In genomic region chr1:27336756-27337155, GRCh38 we compare ENCODE assay signal across 23 cellular contexts. TPM values are rescaled to one million over a fixed set of nuclear protein-coding genes. Genes with fewer than 3 reads are reported as not detected.
DNase-seq lines count a peak whose midpoint lies in the region; ATAC-seq and TF ChIP-seq lines count a peak whose summit lies in the region.
"Had no signal": no experiment of that assay in that cellular context is flagged by ENCODE, and none has a peak within 500 bp of the region (broad histone marks: within the 10 kb centered on the region; RNA-seq: fewer than 3 reads in every experiment).

No MANE protein-coding gene starts in this region.

- H3K36me3 ChIP-seq in IMR-90 (ENCODE audit: control insufficient read depth, insufficient read depth, low read length) (peaks cover 43% of the 10 kb centered on the region), neural progenitor cell (no peaks in the 10 kb centered on the region), SJCRH30 (peaks cover 17% of the 10 kb centered on the region)

- no peak overlapping the region for H3K14ac ChIP-seq in IMR-90 (replicated peaks; ENCODE audit: low read depth, low read length)

- peaks cover 0 to 10% of the 10 kb centered on the region in 2 experiments; a peak in 2 of 4 replicates for H3K79me1 ChIP-seq in IMR-90 (ENCODE audit: low read depth in 1 of 2, low read length in 2 of 2)

- H3K9ac ChIP-seq in IMR-90 (ENCODE audit: low read depth, low read length) (no peak overlapping the region), neural progenitor cell (no peak overlapping the region)
- H3K9ac ChIP-seq: KMS-11 had no signal

- no peak overlapping the region for H2BK15ac ChIP-seq in IMR-90 (ENCODE audit: low read depth, low read length)

- H3K27me3 ChIP-seq in IMR-90 (ENCODE audit: control insufficient read depth, insufficient read depth, low read length) (no peaks in the 10 kb centered on the region), neural progenitor cell (no peaks in the 10 kb centered on the region), SJCRH30 (no peaks in the 10 kb centered on the region)

- no peak overlapping the region for H2BK20ac ChIP-seq in IMR-90 (ENCODE audit: low read depth, low read length)

- no peak overlapping the region for H3K18ac ChIP-seq in IMR-90 (ENCODE audit: low read depth, low read length)

- no peak overlapping the region for H4K8ac ChIP-seq in IMR-90 (ENCODE audit: low read depth in 2 of 2, low read length in 2 of 2)

- H3K9me3 ChIP-seq in IMR-90 (ENCODE audit: control insufficient read depth, insufficient read depth, low read length) (no peaks in the 10 kb centered on the region), neural progenitor cell (ENCODE audit: low read depth) (no peaks in the 10 kb centered on the region), SJCRH30 (replicated peaks) (no peaks in the 10 kb centered on the region)
- H3K9me3 ChIP-seq: A549 had no signal

- H3K27me3 Mint-ChIP-seq in effector memory CD8-positive, alpha-beta T cell: no peaks in the 10 kb centered on the region
- peaks cover 9% of the 10 kb centered on the region for H3K27me3 Mint-ChIP-seq in neural progenitor cell (ENCODE audit: insufficient read depth, low read depth)

- H3K9me3 Mint-ChIP-seq in effector memory CD8-positive, alpha-beta T cell: no peaks in the 10 kb centered on the region
- no peaks in the 10 kb centered on the region for H3K9me3 Mint-ChIP-seq in neural progenitor cell
- H3K9me3 Mint-ChIP-seq: CD8-positive, alpha-beta T cell had no signal

- CTCF ChIA-PET in IMR-90 (lab: Yijun Ruan, JAX): no interaction called here

- ATAC-seq in IMR-90 (ENCODE audit: low read depth): no peak
- no peak for ATAC-seq in effector memory CD8-positive, alpha-beta T cell (replicated peaks)
- ATAC-seq: A549; CD8-positive, alpha-beta T cell had no signal

- no peak overlapping the region for H3K56ac ChIP-seq in IMR-90 (ENCODE audit: extremely low read depth, insufficient read depth, low read length)

- H3K4ac ChIP-seq in IMR-90 (ENCODE audit: low read depth, low read length): no peak overlapping the region

- H3K79me2 ChIP-seq in neural progenitor cell (ENCODE audit: low read depth): no peaks in the 10 kb centered on the region

- no peak for TF ChIP-seq RAD21 in IMR-90 (IDR thresholded peaks at IDR 0.05; ENCODE audit: low read length)

- H2AK5ac ChIP-seq in IMR-90 (ENCODE audit: low read depth, low read length): no peak overlapping the region

- no peak overlapping the region for H3K4me3 ChIP-seq in IMR-90 (ENCODE audit: insufficient read depth, low read depth, low read length)
- no peak overlapping the region for H3K4me3 ChIP-seq in neural progenitor cell
- no peak overlapping the region for H3K4me3 ChIP-seq in SJCRH30
- H3K4me3 ChIP-seq: A549 had no signal

- peaks cover 17% of the 10 kb centered on the region for H3K36me3 Mint-ChIP-seq in effector memory CD8-positive, alpha-beta T cell (ENCODE audit: insufficient read depth)
- peaks cover 12% of the 10 kb centered on the region for H3K36me3 Mint-ChIP-seq in neural progenitor cell

- WGBS in IMR-90 (ENCODE audit: extremely low coverage in 2 of 2, insufficient read length in 1 of 2), 2 experiments: no CpG with 5 or more reads among the region's 5 CpGs

- POLR2A ChIA-PET in IMR-90 (lab: Charles Lee; ENCODE audit: unreplicated experiment): no interaction called here

- no peak overlapping the region for H4K5ac ChIP-seq in IMR-90 (ENCODE audit: low read depth, low read length)

- H2AFZ ChIP-seq in IMR-90 (replicated peaks; ENCODE audit: low read length, poor library complexity): peak overlapping the region; percentile 33
- H2AFZ ChIP-seq in neural progenitor cell (replicated peaks): no peak overlapping the region

- peak overlapping the region; percentile 15 to 54 for H3K27ac Mint-ChIP-seq in effector memory CD8-positive, alpha-beta T cell
- peak overlapping the region; percentile 80 for H3K27ac Mint-ChIP-seq in neural progenitor cell
- H3K27ac Mint-ChIP-seq: CD8-positive, alpha-beta T cell had no signal

- H3K9me1 ChIP-seq in IMR-90 (ENCODE audit: insufficient read depth, low read length): peaks cover 7% of the 10 kb centered on the region; the same call in 1 of the 2 replicates

- intact Hi-C loops in IMR-90 (cut with micrococcal nuclease): no loop called here

- no peak overlapping the region for H3K23ac ChIP-seq in IMR-90 (ENCODE audit: low read depth, low read length)

- H3F3A ChIP-seq in neural progenitor cell (ENCODE audit: low read depth): peaks cover 40% of the 10 kb centered on the region

- peaks cover 38 to 40% of the 10 kb centered on the region in 2 donors for H3K4me1 Mint-ChIP-seq in effector memory CD8-positive, alpha-beta T cell (ENCODE audit: low read depth in 2 of 2)
- H3K4me1 Mint-ChIP-seq in neural progenitor cell: peaks cover 28% of the 10 kb centered on the region

- H2BK120ac ChIP-seq in IMR-90 (ENCODE audit: low read depth, low read length): no peak overlapping the region

- in situ Hi-C loops in IMR-90 (cut with MboI; ENCODE audit: low sequenced_read_pairs): no loop called here

- TF ChIP-seq CTCF in IMR-90 (conservative IDR thresholded peaks at IDR 0.05; ENCODE audit: low read depth, low read length) (no peak), neural progenitor cell (IDR thresholded peaks at IDR 0.05) (no peak)

- H2AK9ac ChIP-seq in IMR-90 (replicated peaks; ENCODE audit: low read depth, low read length, poor library complexity): peak overlapping the region; percentile 3

- H4K91ac ChIP-seq in IMR-90 (ENCODE audit: insufficient read depth, low read depth, low read length): no peak overlapping the region

- peaks cover 9% of the 10 kb centered on the region for H3K4me1 ChIP-seq in IMR-90 (ENCODE audit: control insufficient read depth, insufficient read depth, low read length)
- peaks cover 28% of the 10 kb centered on the region for H3K4me1 ChIP-seq in neural progenitor cell
- H3K4me1 ChIP-seq in SJCRH30: peaks cover 12% of the 10 kb centered on the region

- dilution Hi-C loops in IMR-90 (cut with HindIII; ENCODE audit: low sequenced_read_pairs, unreplicated experiment): no loop called here

- peaks cover 13% of the 10 kb centered on the region for H4K20me1 ChIP-seq in IMR-90 (ENCODE audit: insufficient read depth, low read length)
- no peaks in the 10 kb centered on the region for H4K20me1 ChIP-seq in neural progenitor cell (ENCODE audit: low read depth)

- H3K4me3 Mint-ChIP-seq in effector memory CD8-positive, alpha-beta T cell: no peak overlapping the region
- no peak overlapping the region for H3K4me3 Mint-ChIP-seq in neural progenitor cell
- H3K4me3 Mint-ChIP-seq: CD8-positive, alpha-beta T cell had no signal

- H3K27ac ChIP-seq in IMR-90 (ENCODE audit: insufficient read depth, low read length): no peak overlapping the region
- no peak overlapping the region for H3K27ac ChIP-seq in neural progenitor cell
- no peak overlapping the region for H3K27ac ChIP-seq in SJCRH30
- H3K27ac ChIP-seq: A549, KMS-11 had no signal

- DNase-seq in AG20443 (ENCODE audit: low spot score): peak; percentile 4
- no peak for DNase-seq in IMR-90
- DNase-seq in effector memory CD8-positive, alpha-beta T cell: no peak
- no peak for DNase-seq in neural progenitor cell (ENCODE audit: low spot score)
- DNase-seq in NOMO-1 (lab: John Stamatoyannopoulos, UW; ENCODE audit: unreplicated experiment in 2 of 2): no peak
- no peak for DNase-seq in hippocampal formation (lab: John Stamatoyannopoulos, UW)
- DNase-seq in SJCRH30: no peak
- DNase-seq: C1 segment of cervical spinal cord; CD8-positive, alpha-beta T cell; DMS 273 treated with DMSO at 0.1 percent for 48 hours; DMS79; EL; GDM1; GOT3; HCEC 1CT; MM.1S; NCI-H2029; NCI-H446 treated with DMSO at 0.1 percent for 48 hours; NCI-H526; RPMI8226; SHP77 had no signal

- no peak overlapping the region for H2BK5ac ChIP-seq in IMR-90 (ENCODE audit: low read depth, low read length, poor library complexity, severe bottlenecking)

- H3K4me2 ChIP-seq in IMR-90 (ENCODE audit: low read depth, low read length): no peak overlapping the region
- H3K4me2 ChIP-seq in neural progenitor cell: no peak overlapping the region
- H3K4me2 ChIP-seq: A549, KMS-11 had no signal

- TF ChIP-seq POLR2A in IMR-90 (IDR thresholded peaks at IDR 0.05; ENCODE audit: low read depth, low read length): no peak

- BruUV-seq in IMR-90 (replicated peaks; lab: Mats Ljungman, UMichigan): no TSS peak

TF ChIP-seq in IMR-90, 13 proteins besides CTCF, POLR2A, EP300 and RAD21 (continues in another document):
- no peak for TF ChIP-seq MAFK (IDR thresholded peaks at IDR 0.05; ENCODE audit: low read depth, low read length)

RNA-seq across cellular contexts. Expression of gene SYTL1, which starts 5.1 kb away (rescaled TPM):
- 0.18 and 0.28 TPM in 2 replicates for total RNA-seq in IMR-90 (2012; rRNA removed)
- 1.0 and 1.3 TPM in 2 replicates for polyA plus RNA-seq in IMR-90 (2012; rRNA removed)
- polyA plus RNA-seq in IMR-90 (2012; cell fraction: cytosol; rRNA removed): 0.24 and 1.0 TPM in 2 replicates
- 9.3 and 16.4 TPM in 2 replicates for polyA plus RNA-seq in IMR-90 (2012; cell fraction: nucleus; rRNA removed; ENCODE audit: low replicate concordance)
- 5.7 and 7.9 TPM in 2 replicates for total RNA-seq in neural progenitor cell (ENCODE audit: low replicate concordance)
- total RNA-seq in SJCRH30 (2014; rRNA removed; shearing (Covaris generic)): 0.20 and 0.47 TPM in 2 replicates

RNA-seq across cellular contexts. Expression of gene TMEM222, which starts 14.8 kb away (rescaled TPM):
- total RNA-seq in IMR-90 (2012; rRNA removed) (19.9 and 21.7 TPM in 2 replicates), neural progenitor cell (ENCODE audit: low replicate concordance) (7.4 and 28.7 TPM in 2 replicates)
- 54.1 and 56.4 TPM in 2 replicates for polyA plus RNA-seq in IMR-90 (2012; rRNA removed)
- polyA plus RNA-seq in IMR-90 (2012; cell fraction: cytosol; rRNA removed): 29.4 and 68.9 TPM in 2 replicates
- 44.0 and 87.8 TPM in 2 replicates for polyA plus RNA-seq in IMR-90 (2012; cell fraction: nucleus; rRNA removed; ENCODE audit: low replicate concordance)
- 26.0 and 26.1 TPM in 2 replicates for total RNA-seq in SJCRH30 (2014; rRNA removed; shearing (Covaris generic))

RNA-seq across cellular contexts. Expression of gene MAP3K6, which starts 30.0 kb away (rescaled TPM):
- total RNA-seq in IMR-90 (2012; rRNA removed): 4.8 and 5.3 TPM in 2 replicates
- polyA plus RNA-seq in IMR-90 (2012; rRNA removed): 15.9 and 17.3 TPM in 2 replicates
- polyA plus RNA-seq in IMR-90 (2012; cell fraction: cytosol; rRNA removed): 6.7 and 10.6 TPM in 2 replicates
- 53.8 and 151 TPM in 2 replicates for polyA plus RNA-seq in IMR-90 (2012; cell fraction: nucleus; rRNA removed; ENCODE audit: low replicate concordance)
- total RNA-seq in neural progenitor cell (ENCODE audit: low replicate concordance): 1.9 and 11.7 TPM in 2 replicates
- total RNA-seq in SJCRH30 (2014; rRNA removed; shearing (Covaris generic)): 8.2 and 10.0 TPM in 2 replicates

RNA-seq across cellular contexts. Expression of gene FCN3, which starts 37.9 kb away (rescaled TPM):
- not detected in 2 replicates for total RNA-seq in IMR-90 (2012; rRNA removed)
- not detected in 2 replicates for polyA plus RNA-seq in IMR-90 (2012; rRNA removed)
- polyA plus RNA-seq in IMR-90 (2012; cell fraction: cytosol; rRNA removed): not detected in 2 replicates
- not detected in 2 replicates for polyA plus RNA-seq in IMR-90 (2012; cell fraction: nucleus; rRNA removed; ENCODE audit: low replicate concordance)
- total RNA-seq in neural progenitor cell (ENCODE audit: low replicate concordance): not detected in 2 replicates
- not detected in 2 replicates for total RNA-seq in SJCRH30 (2014; rRNA removed; shearing (Covaris generic))
- total RNA-seq: CD8-positive, alpha-beta T cell had no signal
- polyA plus RNA-seq: A549 had no signal

RNA-seq across cellular contexts. Expression of gene CD164L2, which starts 46.4 kb away (rescaled TPM):
- total RNA-seq in IMR-90 (2012; rRNA removed) (not detected in 2 replicates), neural progenitor cell (ENCODE audit: low replicate concordance) (1.5 and 1.6 TPM in 2 replicates)
- not detected in 2 replicates for polyA plus RNA-seq in IMR-90 (2012; rRNA removed)
- not detected in 2 replicates for polyA plus RNA-seq in IMR-90 (2012; cell fraction: cytosol; rRNA removed)
- polyA plus RNA-seq in IMR-90 (2012; cell fraction: nucleus; rRNA removed; ENCODE audit: low replicate concordance): 0.04 TPM in 1 of 2 replicates, not detected in the other
- total RNA-seq in SJCRH30 (2014; rRNA removed; shearing (Covaris generic)): not detected in 2 replicates
- total RNA-seq: CD8-positive, alpha-beta T cell had no signal
- polyA plus RNA-seq: A549 had no signal
